Comparison of ENCODE assay signal across 1 cellular context in genomic region chr10:4941540-4942330, GRCh38.
TF ChIP-seq lines count a peak whose summit lies in the region.

No MANE protein-coding gene starts in this region.

TF ChIP-seq in IMR-90, 13 proteins besides CTCF, POLR2A, EP300 and RAD21:
- TF ChIP-seq NFE2L2 (IDR thresholded peaks at IDR 0.05; ENCODE audit: low read depth, low read length) (peak; percentile 88; the same call in 1 of the 2 replicates), USF2 (IDR thresholded peaks at IDR 0.05; ENCODE audit: low read depth, low read length) (no peak), MAFK (IDR thresholded peaks at IDR 0.05; ENCODE audit: low read depth, low read length) (peak; percentile 15; the same call in 1 of the 2 replicates)
